ENCODE assay signal across 1 cellular context in genomic region chr6:12065321-12066140, GRCh38.
TF ChIP-seq lines count a peak whose summit lies in the region.

No MANE protein-coding gene starts in this region.

TF ChIP-seq in K562, 482 proteins besides CTCF, POLR2A, EP300 and RAD21 (continued from another document and continues in another):
- TF ChIP-seq ZBTB9 (CRISPR knock-in tag; IDR thresholded peaks at IDR 0.05): no peak
- no peak for TF ChIP-seq ELF2 (CRISPR knock-in tag; IDR thresholded peaks at IDR 0.05)
- TF ChIP-seq CREB1 (IDR thresholded peaks at IDR 0.05): no peak
- no peak for TF ChIP-seq CREB1 (CRISPR knock-in tag; IDR thresholded peaks at IDR 0.05)
- TF ChIP-seq KHSRP (IDR thresholded peaks at IDR 0.05): no peak
- TF ChIP-seq, protein P1, sequence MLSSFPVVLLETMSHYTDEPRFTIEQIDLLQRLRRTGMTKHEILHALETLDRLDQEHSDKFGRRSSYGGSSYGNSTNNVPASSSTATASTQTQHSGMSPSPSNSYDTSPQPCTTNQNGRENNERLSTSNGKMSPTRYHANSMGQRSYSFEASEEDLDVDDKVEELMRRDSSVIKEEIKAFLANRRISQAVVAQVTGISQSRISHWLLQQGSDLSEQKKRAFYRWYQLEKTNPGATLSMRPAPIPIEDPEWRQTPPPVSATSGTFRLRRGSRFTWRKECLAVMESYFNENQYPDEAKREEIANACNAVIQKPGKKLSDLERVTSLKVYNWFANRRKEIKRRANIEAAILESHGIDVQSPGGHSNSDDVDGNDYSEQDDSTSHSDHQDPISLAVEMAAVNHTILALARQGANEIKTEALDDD (IDR thresholded peaks at IDR 0.05): peak; percentile 53; the same call in 1 of the 2 replicates
- no peak for TF ChIP-seq ZNF740 (CRISPR knock-in tag; IDR thresholded peaks at IDR 0.05)
- TF ChIP-seq ZNF740 (tag; IDR thresholded peaks at IDR 0.05): no peak
- no peak; the same call in 1 of the 2 replicates for TF ChIP-seq NFE2 (IDR thresholded peaks at IDR 0.05; ENCODE audit: low read depth)
- TF ChIP-seq ZNF830 (CRISPR knock-in tag; IDR thresholded peaks at IDR 0.05): no peak
- TF ChIP-seq ZBTB33 (CRISPR knock-in tag; IDR thresholded peaks at IDR 0.05): no peak
- TF ChIP-seq NONO (IDR thresholded peaks at IDR 0.05; ENCODE audit: low read depth in 2 of 2, low read length in 1 of 2): no peak
- TF ChIP-seq HIVEP1 (CRISPR knock-in tag; IDR thresholded peaks at IDR 0.05): no peak
- no peak for TF ChIP-seq CLOCK (CRISPR knock-in tag; IDR thresholded peaks at IDR 0.05; ENCODE audit: borderline replicate concordance)
- no peak for TF ChIP-seq POU5F1 (IDR thresholded peaks at IDR 0.05; ENCODE audit: borderline replicate concordance, low read depth, low read length, partially characterized antibody)
- peak; percentile 83 for TF ChIP-seq CBFA2T3 (IDR thresholded peaks at IDR 0.05)
- TF ChIP-seq YY1 (IDR thresholded peaks at IDR 0.05; ENCODE audit: borderline replicate concordance in 1 of 3, control insufficient read depth in 1 of 3, extremely low read depth in 1 of 3, insufficient read depth in 3 of 3, insufficient read length in 1 of 3, insufficient replicate concordance in 2 of 3, low read depth in 1 of 3, low read length in 2 of 3): no peak
- TF ChIP-seq HINFP (tag; conservative IDR thresholded peaks at IDR 0.05; ENCODE audit: low read depth): no peak
- TF ChIP-seq ZNF175 (CRISPR knock-in tag; IDR thresholded peaks at IDR 0.05; ENCODE audit: low read depth): no peak
- TF ChIP-seq ZNF174 (CRISPR knock-in tag; IDR thresholded peaks at IDR 0.05): no peak
- no peak for TF ChIP-seq ZNF212 (CRISPR knock-in tag; IDR thresholded peaks at IDR 0.05)
- no peak for TF ChIP-seq NELFE (IDR thresholded peaks at IDR 0.05; ENCODE audit: insufficient read depth, insufficient read length)
- TF ChIP-seq RCOR1 (IDR thresholded peaks at IDR 0.05; ENCODE audit: borderline replicate concordance in 1 of 2, low read depth in 2 of 2, low read length in 2 of 2): peak in 1 of 2 experiments; percentile 81; a peak in 1 of 4 replicates
- no peak for TF ChIP-seq ARID2 (IDR thresholded peaks at IDR 0.05)
- no peak for TF ChIP-seq ZBTB7A (IDR thresholded peaks at IDR 0.05; ENCODE audit: borderline replicate concordance, control insufficient read depth, low read depth, low read length)
- TF ChIP-seq IRF2 (CRISPR knock-in tag; IDR thresholded peaks at IDR 0.05): no peak
- no peak for TF ChIP-seq ZNF407 (IDR thresholded peaks at IDR 0.05; ENCODE audit: low read depth)
- no peak for TF ChIP-seq ZNF436 (CRISPR knock-in tag; IDR thresholded peaks at IDR 0.05)
- TF ChIP-seq GABPB2 (CRISPR knock-in tag; conservative IDR thresholded peaks at IDR 0.05): no peak
- TF ChIP-seq TAF9B (IDR thresholded peaks at IDR 0.05; ENCODE audit: partially characterized antibody): no peak
- TF ChIP-seq ZNF707 (CRISPR knock-in tag; conservative IDR thresholded peaks at IDR 0.05): no peak
- TF ChIP-seq, protein P2, sequence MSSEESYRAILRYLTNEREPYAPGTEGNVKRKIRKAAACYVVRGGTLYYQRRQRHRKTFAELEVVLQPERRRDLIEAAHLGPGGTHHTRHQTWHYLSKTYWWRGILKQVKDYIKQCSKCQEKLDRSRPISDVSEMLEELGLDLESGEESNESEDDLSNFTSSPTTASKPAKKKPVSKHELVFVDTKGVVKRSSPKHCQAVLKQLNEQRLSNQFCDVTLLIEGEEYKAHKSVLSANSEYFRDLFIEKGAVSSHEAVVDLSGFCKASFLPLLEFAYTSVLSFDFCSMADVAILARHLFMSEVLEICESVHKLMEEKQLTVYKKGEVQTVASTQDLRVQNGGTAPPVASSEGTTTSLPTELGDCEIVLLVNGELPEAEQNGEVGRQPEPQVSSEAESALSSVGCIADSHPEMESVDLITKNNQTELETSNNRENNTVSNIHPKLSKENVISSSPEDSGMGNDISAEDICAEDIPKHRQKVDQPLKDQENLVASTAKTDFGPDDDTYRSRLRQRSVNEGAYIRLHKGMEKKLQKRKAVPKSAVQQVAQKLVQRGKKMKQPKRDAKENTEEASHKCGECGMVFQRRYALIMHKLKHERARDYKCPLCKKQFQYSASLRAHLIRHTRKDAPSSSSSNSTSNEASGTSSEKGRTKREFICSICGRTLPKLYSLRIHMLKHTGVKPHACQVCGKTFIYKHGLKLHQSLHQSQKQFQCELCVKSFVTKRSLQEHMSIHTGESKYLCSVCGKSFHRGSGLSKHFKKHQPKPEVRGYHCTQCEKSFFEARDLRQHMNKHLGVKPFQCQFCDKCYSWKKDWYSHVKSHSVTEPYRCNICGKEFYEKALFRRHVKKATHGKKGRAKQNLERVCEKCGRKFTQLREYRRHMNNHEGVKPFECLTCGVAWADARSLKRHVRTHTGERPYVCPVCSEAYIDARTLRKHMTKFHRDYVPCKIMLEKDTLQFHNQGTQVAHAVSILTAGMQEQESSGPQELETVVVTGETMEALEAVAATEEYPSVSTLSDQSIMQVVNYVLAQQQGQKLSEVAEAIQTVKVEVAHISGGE (CRISPR knock-in tag; IDR thresholded peaks at IDR 0.05): no peak
- no peak for TF ChIP-seq POLR2G (IDR thresholded peaks at IDR 0.05; ENCODE audit: low read depth, low read length)
- TF ChIP-seq FOXK2 (conservative IDR thresholded peaks at IDR 0.05 in 1 of 2, IDR thresholded peaks at IDR 0.05 in 1 of 2; ENCODE audit: low read depth in 2 of 2): no peak; a peak in 1 of 4 replicates
- TF ChIP-seq EHMT2 (IDR thresholded peaks at IDR 0.05): peak; percentile 44; the same call in 1 of the 2 replicates
- TF ChIP-seq PHF21A (IDR thresholded peaks at IDR 0.05; ENCODE audit: borderline replicate concordance, low read depth): peak; percentile 91; the same call in 1 of the 2 replicates
- no peak for TF ChIP-seq HDGF (IDR thresholded peaks at IDR 0.05)
- TF ChIP-seq FOXP1 (CRISPR knock-in tag; IDR thresholded peaks at IDR 0.05): no peak
- no peak for TF ChIP-seq ZNF23 (CRISPR knock-in tag; IDR thresholded peaks at IDR 0.05)
- no peak for TF ChIP-seq FOXA3 (CRISPR knock-in tag; conservative IDR thresholded peaks at IDR 0.05 in 1 of 2, IDR thresholded peaks at IDR 0.05 in 1 of 2)
- TF ChIP-seq SMARCE1 (IDR thresholded peaks at IDR 0.05): 0 out of 2 replicates have a peak, but pooled peaks have one; percentile 26
- no peak for TF ChIP-seq CBX8 (IDR thresholded peaks at IDR 0.05; ENCODE audit: borderline replicate concordance, extremely low read depth, low read depth, low read length, poor library complexity, severe bottlenecking)
- TF ChIP-seq DPF2 (IDR thresholded peaks at IDR 0.05): peak; percentile 66
- TF ChIP-seq ERF (CRISPR knock-in tag; IDR thresholded peaks at IDR 0.05): no peak
